Comparison of ENCODE assay signal across 1 cellular context in the genomic region with DNA sequence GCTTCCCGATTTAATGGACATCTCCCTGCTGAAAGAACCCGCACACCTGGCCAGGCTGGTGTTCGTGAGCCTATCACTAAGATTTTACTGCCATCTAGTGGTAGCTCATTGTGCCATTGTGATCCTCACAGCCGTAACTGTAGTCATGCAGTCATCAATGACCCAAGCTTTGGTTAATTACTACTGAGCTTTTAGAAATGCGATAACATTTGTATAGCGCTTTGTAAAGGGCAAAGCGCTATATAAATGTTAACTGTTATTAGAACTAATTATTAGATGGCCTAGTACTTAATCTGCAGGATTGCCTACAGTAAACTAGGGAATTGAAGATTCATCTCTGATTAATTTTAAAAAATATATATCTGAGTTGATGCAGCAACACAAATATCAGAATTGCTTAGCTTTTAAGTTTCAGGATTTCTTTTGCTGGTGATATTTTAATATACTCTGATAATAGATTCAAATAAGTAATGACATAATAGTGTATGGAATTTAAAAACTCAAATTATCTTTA.
TF ChIP-seq lines count a peak whose summit lies in the region.

No MANE protein-coding gene starts in this region.

TF ChIP-seq in HCT116, 20 proteins besides CTCF, POLR2A, EP300 and RAD21 (continued from another document):
- TF ChIP-seq REST (IDR thresholded peaks at IDR 0.05; ENCODE audit: low read depth) = no peak
- no peak for TF ChIP-seq EZH2 (IDR thresholded peaks at IDR 0.05)
- no peak for TF ChIP-seq JUND (IDR thresholded peaks at IDR 0.05)
- no peak for TF ChIP-seq ZNF274 (IDR thresholded peaks at IDR 0.05; ENCODE audit: low read depth, low read length)
TF ChIP-seq in HCT116: peak in this region for 0.
